Comparison of ENCODE assay signal across 8 cellular contexts in genomic region chrX:71283409-71284143, GRCh38. TPM values are rescaled to one million over a fixed set of nuclear protein-coding genes. Genes with fewer than 3 reads are reported as not detected.
A peak's percentile ranks its signal among the peaks of the same experiment; 100 is the strongest.
DNase-seq lines count a peak whose midpoint lies in the region; ATAC-seq, FAIRE-seq and TF ChIP-seq lines count a peak whose summit lies in the region.

Gene NONO (plus strand): TSS chrX:71283635. CDS start chrX:71290638, 7,003 bp downstream.

- peak within 1 kb of the TSS; percentile 21 for H3K4ac ChIP-seq in H1 (replicated peaks; ENCODE audit: insufficient read length, low read depth, low read length)

- no peak within 1 kb of the TSS for H2AK5ac ChIP-seq in H1 (ENCODE audit: low read depth, low read length)

- H3K79me1 ChIP-seq in H1 (ENCODE audit: low read depth, low read length), result no peaks in the 10 kb centered on the region

- ATAC-seq in GM21360 (IDR thresholded peaks at IDR 0.05; ENCODE audit: unreplicated experiment), result peak; percentile 82
- ATAC-seq in memory B cell (ENCODE audit: low read depth), result peak; percentile 83

- peak within 1 kb of the TSS; percentile 86 to 99 (median 88) for H3K4me3 ChIP-seq in H1 (ENCODE audit: extremely low read depth in 1 of 4, insufficient read depth in 2 of 4, low read depth in 3 of 4, low read length in 4 of 4)

- TF ChIP-seq EP300 in H1 (IDR thresholded peaks at IDR 0.05; ENCODE audit: borderline replicate concordance in 1 of 2, low read depth in 2 of 2, low read length in 2 of 2), result no peak

- peak within 1 kb of the TSS; percentile 95 for H3K27ac ChIP-seq in H1 (ENCODE audit: low read depth, low read length)

- peak within 1 kb of the TSS; percentile 77 for H3K56ac ChIP-seq in H1 (replicated peaks; ENCODE audit: insufficient read length, low read depth, low read length)

- 1% methylated on average over 39 of the region's 56 CpGs; no CpG with 5 or more reads in 1 of the 2 experiments for WGBS in H1 (ENCODE audit: extremely low coverage in 1 of 2, insufficient coverage in 1 of 2, insufficient read length in 1 of 2, insufficient replicate concordance in 2 of 2, low coverage in 1 of 2, low lambda C conversion rate in 2 of 2, missing lambda C conversion rate in 1 of 2), 2 experiments

- H3K18ac ChIP-seq in H1 (ENCODE audit: extremely low read depth, low read length), result peak within 1 kb of the TSS; percentile 95

- peak within 1 kb of the TSS; percentile 79 to 100 (median 96) for H3K9ac ChIP-seq in H1 (replicated peaks in 1 of 4; ENCODE audit: extremely low read depth in 1 of 4, low read depth in 3 of 4, low read length in 3 of 4)

- TF ChIP-seq RAD21 in H1 (IDR thresholded peaks at IDR 0.05 in 1 of 2, conservative IDR thresholded peaks at IDR 0.05 in 1 of 2; ENCODE audit: low read depth in 2 of 2, low read length in 2 of 2), result no peak

- no peaks in the 10 kb centered on the region for H3K9me3 Mint-ChIP-seq in memory B cell

- H2BK5ac ChIP-seq in H1 (ENCODE audit: low read depth, low read length), result peak within 1 kb of the TSS; percentile 96

- H3K27me3 ChIP-seq in H1 (replicated peaks in 1 of 4; ENCODE audit: control insufficient read depth in 3 of 4, extremely low read depth in 1 of 4, insufficient read depth in 3 of 4, low read length in 3 of 4), result no peaks in the 10 kb centered on the region

- peaks cover 2% of the 10 kb centered on the region for H3K27me3 Mint-ChIP-seq in memory B cell

- peak within 1 kb of the TSS; percentile 87 for H4K5ac ChIP-seq in H1 (ENCODE audit: insufficient read length, low read depth, low read length)

- peaks cover 7% of the 10 kb centered on the region for H3K4me1 Mint-ChIP-seq in memory B cell

- peak; percentile 91 for FAIRE-seq in HTR-8/SVneo (lab: Jason Lieb, UNC)
- FAIRE-seq in H1 (lab: Jason Lieb, UNC), result peak; percentile 92

- peak within 1 kb of the TSS; percentile 97 for H4K91ac ChIP-seq in H1 (replicated peaks; ENCODE audit: insufficient read length, low read length)

- no peak within 1 kb of the TSS for H3K23ac ChIP-seq in H1 (ENCODE audit: insufficient read length)

- no peak within 1 kb of the TSS for H3K14ac ChIP-seq in H1 (ENCODE audit: insufficient read length)

- peak within 1 kb of the TSS; percentile 12; the same call in 1 of the 2 replicates for H2AFZ ChIP-seq in H1 (ENCODE audit: low read length)

- H2BK20ac ChIP-seq in H1 (ENCODE audit: low read length), result no peak within 1 kb of the TSS

- no peak within 1 kb of the TSS for H2BK120ac ChIP-seq in H1 (replicated peaks; ENCODE audit: low read depth, low read length)

- no peaks in the 10 kb centered on the region; a peak in 1 of 4 replicates for H3K9me3 ChIP-seq in H1 (ENCODE audit: insufficient read depth in 2 of 2, low read depth in 1 of 2, low read length in 1 of 2)

- peak within 1 kb of the TSS; percentile 72 to 92 for H3K4me2 ChIP-seq in H1 (ENCODE audit: insufficient read depth in 1 of 2, low read depth in 2 of 2, low read length in 2 of 2)

- H4K8ac ChIP-seq in H1 (ENCODE audit: extremely low read depth, insufficient read depth, low read length), result peak within 1 kb of the TSS; percentile 96; the same call in 1 of the 2 replicates

- 0 out of 2 replicates have a peak within 1 kb of the TSS, but pooled peaks have one; percentile 4 for H2BK12ac ChIP-seq in H1 (ENCODE audit: low read depth, low read length)

- H3K4me3 Mint-ChIP-seq in memory B cell, result peak within 1 kb of the TSS; percentile 95

- peaks cover 0 to 5% (median 3%) of the 10 kb centered on the region in 4 experiments; a peak in 3 of 7 replicates for H3K4me1 ChIP-seq in H1 (replicated peaks in 1 of 4; ENCODE audit: control insufficient read depth in 3 of 4, insufficient read depth in 4 of 4, low read length in 3 of 4)

- peak in 1 of 3 experiments; percentile 3; a peak in 1 of 4 replicates for TF ChIP-seq CTCF in H1 (IDR thresholded peaks at IDR 0.05; ENCODE audit: control extremely low read depth in 1 of 3, insufficient read depth in 1 of 3, low read depth in 1 of 3, low read length in 3 of 3)

- DNase-seq in COLO668 (lab: John Stamatoyannopoulos, UW; ENCODE audit: unreplicated experiment) (peak; percentile 95), HTR-8/SVneo (ENCODE audit: insufficient read length, low spot score) (peak; percentile 99), NOMO-1 treated with dmso at 0.1 percent for 144 hours (lab: John Stamatoyannopoulos, UW; ENCODE audit: unreplicated experiment) (peak; percentile 88), H1 (ENCODE audit: low read depth in 1 of 2, low spot score in 2 of 2) (peak; percentile 70 to 88), memory B cell (ENCODE audit: low spot score in 2 of 2) (peak; percentile 67 to 83)
- DNase-seq in activated CD8-positive, alpha-beta memory T cell treated with anti-CD3 and anti-CD28 coated beads for 48 hours (ENCODE audit: low read depth in 2 of 3, low spot score in 2 of 3), result peak; percentile 20 to 62 (median 59)
- peak; percentile 61 for DNase-seq in stimulated activated CD8-positive, alpha-beta memory T cell treated with anti-CD3 and anti-CD28 coated beads, Interleukin-12 subunit alpha, Interleukin-12 subunit beta, amount 100 ng/mL, for 24 hours (ENCODE audit: extremely low read depth)

- peak within 1 kb of the TSS; percentile 99 for H3K27ac Mint-ChIP-seq in memory B cell

- peaks cover 3% of the 10 kb centered on the region; the same call in 1 of the 2 replicates for H3K23me2 ChIP-seq in H1 (ENCODE audit: low read depth, low read length)

- peaks cover 22 to 51% of the 10 kb centered on the region in 2 experiments for H3K79me2 ChIP-seq in H1 (ENCODE audit: control insufficient read depth in 1 of 2, insufficient read depth in 2 of 2, low read length in 2 of 2)

- CTCF ChIA-PET in H1 (lab: Charles Lee; ENCODE audit: partially characterized antibody), result interaction anchor here (1.8 kb wide), 1 partner anchor 29 kb away, joined by 4 read pairs; no protein-coding TSS in a partner anchor

- no peak within 1 kb of the TSS for H2BK15ac ChIP-seq in H1 (ENCODE audit: low read length)

- H3K36me3 ChIP-seq in H1 (ENCODE audit: control insufficient read depth in 2 of 4, insufficient read depth in 4 of 4, low read length in 3 of 4), result peaks cover 0 to 34% (median under 1%) of the 10 kb centered on the region in 4 experiments; a peak in 1 of 8 replicates

- POLR2A ChIA-PET in H1 (lab: Charles Lee; ENCODE audit: partially characterized antibody), result interaction anchor here (0.6 to 13.5 kb wide), 12 partner anchors 14 to 743 kb away, joined by 3 to 215 read pairs (median 6); partner anchors contain the start of genes ITGB1BP2, TAF1 and ZMYM3

- H4K20me1 ChIP-seq in H1 (replicated peaks in 1 of 2; ENCODE audit: control insufficient read depth in 1 of 2, insufficient read depth in 2 of 2, low read length in 2 of 2), result peaks cover 3 to 5% of the 10 kb centered on the region in 2 experiments

- TF ChIP-seq POLR2A in H1 (IDR thresholded peaks at IDR 0.05; ENCODE audit: control extremely low read depth in 1 of 2, low read depth in 2 of 2, low read length in 2 of 2), result peak; percentile 75 to 96

- no peaks in the 10 kb centered on the region for H3K36me3 Mint-ChIP-seq in memory B cell

TF ChIP-seq in H1, 55 proteins besides CTCF, POLR2A, EP300 and RAD21 (continues in another document):
- peak; percentile 35; the same call in 1 of the 2 replicates for TF ChIP-seq POLR2AphosphoS5 (IDR thresholded peaks at IDR 0.05; ENCODE audit: low read depth, low read length)
- TF ChIP-seq KDM5A (IDR thresholded peaks at IDR 0.05; ENCODE audit: low read length), result no peak
- TF ChIP-seq RFX5 (IDR thresholded peaks at IDR 0.05; ENCODE audit: borderline replicate concordance, low read depth, low read length), result no peak
- TF ChIP-seq SP4 (IDR thresholded peaks at IDR 0.05; ENCODE audit: low read length), result no peak
- TF ChIP-seq RBBP5 (IDR thresholded peaks at IDR 0.05; ENCODE audit: borderline replicate concordance, low read depth, low read length), result no peak
- TF ChIP-seq NRF1 (IDR thresholded peaks at IDR 0.05; ENCODE audit: low read depth, low read length), result peak; percentile 36
- TF ChIP-seq ATF2 (IDR thresholded peaks at IDR 0.05; ENCODE audit: low read length), result no peak
- peak; percentile 91 for TF ChIP-seq TAF1 (IDR thresholded peaks at IDR 0.05; ENCODE audit: low read depth, low read length)
- TF ChIP-seq JUND (IDR thresholded peaks at IDR 0.05; ENCODE audit: low read length), result no peak
- TF ChIP-seq ZNF274 (IDR thresholded peaks at IDR 0.05; ENCODE audit: borderline replicate concordance, extremely low read depth, low read length), result no peak
- peak in 1 of 2 experiments; percentile 42; a peak in 1 of 4 replicates for TF ChIP-seq SIN3A (conservative IDR thresholded peaks at IDR 0.05 in 1 of 2, IDR thresholded peaks at IDR 0.05 in 1 of 2; ENCODE audit: low read depth in 1 of 2, low read length in 2 of 2)
- TF ChIP-seq YY1 (IDR thresholded peaks at IDR 0.05; ENCODE audit: low read depth, low read length), result peak; percentile 64; the same call in 1 of the 2 replicates
- TF ChIP-seq HDAC6 (IDR thresholded peaks at IDR 0.05; ENCODE audit: low read depth, low read length), result no peak
- TF ChIP-seq CREB1 (IDR thresholded peaks at IDR 0.05), result no peak
- no peak for TF ChIP-seq EZH2 (IDR thresholded peaks at IDR 0.05; ENCODE audit: low read depth, low read length, severe bottlenecking)
- no peak for TF ChIP-seq RNF2 (IDR thresholded peaks at IDR 0.05; ENCODE audit: borderline replicate concordance, low read depth, low read length, missing control alignments, poor library complexity, severe bottlenecking)

RNA-seq across cellular contexts. Expression of gene NONO, which starts in this region (rescaled TPM):
- total RNA-seq in H1 (2021; fragmentation: NEBNext Ultra II Directional; extraction: Animal tissue kit (Norgen Biotek cat#: 25700)), result 728 and 778 TPM in 2 replicates
- polyA plus RNA-seq in H1 (2011; rRNA removed), result 641 and 784 TPM in 2 replicates
- 440 TPM for polyA plus RNA-seq in H1 (2011; cell fraction: cytosol; rRNA removed)
- polyA plus RNA-seq in H1 (2011; cell fraction: nucleus; rRNA removed), result 1,046 TPM
- polyA plus RNA-seq in H1 (2012, experiment 1 of 2), result 700 to 786 TPM (median 753 TPM) in 4 replicates
- 178 TPM for polyA plus RNA-seq in H1 (2012, experiment 2 of 2)
- 489 TPM for polyA plus RNA-seq in H1 (2013, experiment 1 of 2)
- polyA plus RNA-seq in H1 (2013, experiment 2 of 2), result 459 TPM
- polyA minus RNA-seq in H1 (2011; rRNA and poly(A)+ RNA removed), result 670 and 754 TPM in 2 replicates
- polyA minus RNA-seq in H1 (2011; cell fraction: cytosol; rRNA and poly(A)+ RNA removed), result 360 TPM
- 353 TPM for polyA minus RNA-seq in H1 (2011; cell fraction: nucleus; rRNA and poly(A)+ RNA removed)

Comparison
In these comparisons a context has a peak if more than half of its experiments do, and no peak if none do; other contexts are left out.
1. Peak in every context shown above with its lines: DNase-seq, ATAC-seq, H3K4me3 ChIP-seq and H3K27ac ChIP-seq.